Comparison of ENCODE assay signal across 8 cellular contexts in the genomic region with DNA sequence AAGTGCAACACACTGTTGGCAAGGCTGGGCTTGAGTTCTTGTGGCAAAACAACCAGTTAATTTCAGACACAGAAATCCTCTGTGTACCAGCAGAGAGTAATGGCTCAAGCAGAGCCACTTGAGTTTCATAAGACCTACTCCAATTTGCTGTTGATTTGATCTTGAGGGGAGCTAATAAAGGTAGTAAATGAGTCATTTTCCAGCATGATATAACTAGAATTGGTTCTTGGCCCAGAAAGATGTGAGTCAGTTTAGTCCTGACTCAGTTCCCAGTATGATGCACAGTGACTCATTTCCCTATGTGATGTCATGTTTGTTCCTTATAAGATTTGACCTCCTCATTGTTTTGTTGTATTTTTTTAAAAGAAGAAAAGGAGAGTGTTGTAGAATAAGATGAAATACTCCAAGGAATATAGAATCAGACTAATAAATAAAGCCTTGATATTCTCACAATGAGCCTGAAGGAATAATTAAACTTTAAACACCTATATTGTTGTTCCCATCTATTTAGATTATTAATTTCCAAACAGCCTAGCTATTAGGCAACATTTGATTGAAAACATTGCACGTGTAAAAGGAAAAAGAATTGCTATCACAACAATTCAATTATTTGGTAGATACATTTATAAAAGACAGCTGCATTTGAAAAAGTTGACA.
DNase-seq lines count a peak whose midpoint lies in the region; ATAC-seq and TF ChIP-seq lines count a peak whose summit lies in the region.

No MANE protein-coding gene starts in this region.

- POLR2A ChIA-PET in MCF 10A (lab: Yijun Ruan, JAX) = interaction anchor here (0.6 to 2.1 kb wide), 26 partner anchors 9 to 553 kb away, joined by 3 to 21 read pairs (median 3); a partner anchor contains a TSS

- peaks cover 42% of the 10 kb centered on the region for H3K4me1 Mint-ChIP-seq in MCF 10A (ENCODE audit: insufficient read depth, unreplicated experiment)

- H3K9me3 ChIP-seq in mesenchymal stem cell (ENCODE audit: control insufficient read depth, low read length) = no peaks in the 10 kb centered on the region

- intact Hi-C loops in MCF 10A (cut with micrococcal nuclease) = no loop called here

- H2BK15ac ChIP-seq in mesenchymal stem cell (ENCODE audit: low read depth, poor library complexity, severe bottlenecking) = no peak overlapping the region

- no peaks in the 10 kb centered on the region for H3K27me3 Mint-ChIP-seq in MCF 10A (ENCODE audit: insufficient read depth, unreplicated experiment)

- peak overlapping the region; percentile 61 for H3K27ac Mint-ChIP-seq in MCF 10A (ENCODE audit: low read depth, unreplicated experiment)

- CTCF ChIA-PET in MCF 10A (lab: Yijun Ruan, JAX) = interaction anchor here (0.6 to 2.3 kb wide), 8 partner anchors 9 to 608 kb away, joined by 3 to 9 read pairs (median 3); no protein-coding TSS in a partner anchor

- no peak overlapping the region for H2AFZ ChIP-seq in mesenchymal stem cell (ENCODE audit: low read depth, low read length)

- H3K9ac ChIP-seq in mesenchymal stem cell (ENCODE audit: low read length) = no peak overlapping the region

- H2BK120ac ChIP-seq in mesenchymal stem cell (ENCODE audit: low read depth, low read length) = no peak overlapping the region

- H2AK5ac ChIP-seq in mesenchymal stem cell (ENCODE audit: low read length, severe bottlenecking) = no peak overlapping the region

- no peak overlapping the region for H3K14ac ChIP-seq in mesenchymal stem cell (ENCODE audit: low read length in 2 of 2)

- ATAC-seq in HG02884 (IDR thresholded peaks at IDR 0.05; ENCODE audit: unreplicated experiment) = peak; percentile 88

- H3K4me1 ChIP-seq in mesenchymal stem cell (ENCODE audit: control insufficient read depth, insufficient read depth, low read depth, low read length) = peaks cover 5% of the 10 kb centered on the region

- WGBS in mesenchymal stem cell = no CpG with 5 or more reads among the region's 1 CpG

- H4K8ac ChIP-seq in mesenchymal stem cell (ENCODE audit: low read length) = no peak overlapping the region

- no peaks in the 10 kb centered on the region for H3K79me1 ChIP-seq in mesenchymal stem cell (replicated peaks; ENCODE audit: low read length, poor library complexity, severe bottlenecking)

- no peak overlapping the region for H3K18ac ChIP-seq in mesenchymal stem cell (ENCODE audit: low read depth in 1 of 2, low read length in 2 of 2)

- no peak overlapping the region for H4K91ac ChIP-seq in mesenchymal stem cell (ENCODE audit: low read length)

- H3K9me3 Mint-ChIP-seq in MCF 10A (ENCODE audit: unreplicated experiment) = no peaks in the 10 kb centered on the region

- DNase-seq in stimulated activated CD4-positive, alpha-beta T cell treated with anti-CD3 and anti-CD28 coated beads, Interleukin-15, amount 100 ng/mL, for 24 hours = peak; percentile 19
- DNase-seq in stimulated activated CD4-positive, alpha-beta T cell treated with anti-CD3 and anti-CD28 coated beads, Interleukin-2, amount 100 ng/mL, for 24 hours = no peak
- DNase-seq in NCI-H774 (lab: John Stamatoyannopoulos, UW) (peak; percentile 15), MCF 10A (ENCODE audit: unreplicated experiment) (peak; percentile 98), mesenchymal stem cell (peak; percentile 99), NCI-H1694 (lab: John Stamatoyannopoulos, UW) (no peak)
- DNase-seq in effector CD4-positive, alpha-beta T cell = no peak

- no peak overlapping the region for H3K4me2 ChIP-seq in mesenchymal stem cell (ENCODE audit: low read length, poor library complexity, severe bottlenecking)

- H3K23ac ChIP-seq in mesenchymal stem cell (ENCODE audit: low read length in 2 of 2) = no peak overlapping the region

- H2BK5ac ChIP-seq in mesenchymal stem cell (ENCODE audit: low read depth, low read length, poor library complexity, severe bottlenecking) = no peak overlapping the region

- peak overlapping the region; percentile 72 for H3K27ac ChIP-seq in mesenchymal stem cell (ENCODE audit: low read length, poor library complexity, severe bottlenecking)

- H3K36me3 ChIP-seq in mesenchymal stem cell (ENCODE audit: control insufficient read depth in 1 of 2, insufficient read depth in 2 of 2, low read depth in 1 of 2, low read length in 2 of 2) = no peaks in the 10 kb centered on the region

- no peak overlapping the region for H2BK12ac ChIP-seq in mesenchymal stem cell (ENCODE audit: low read length in 2 of 2)

- no peaks in the 10 kb centered on the region for H3K36me3 Mint-ChIP-seq in MCF 10A (ENCODE audit: insufficient read depth, unreplicated experiment)

- no peak overlapping the region for H3K4me3 ChIP-seq in mesenchymal stem cell (ENCODE audit: insufficient read depth in 1 of 2, low read depth in 1 of 2, low read length in 2 of 2)

- H3K27me3 ChIP-seq in mesenchymal stem cell (ENCODE audit: control insufficient read depth in 1 of 2, insufficient read depth in 1 of 2, low read length in 2 of 2) = no peaks in the 10 kb centered on the region

- H3K4ac ChIP-seq in mesenchymal stem cell (ENCODE audit: low read depth in 1 of 2, low read length in 2 of 2) = no peak overlapping the region

- BruUV-seq in MCF 10A (replicated peaks; lab: Mats Ljungman, UMichigan) = TSS peak; percentile 94

- no peak for TF ChIP-seq CTCF in MCF 10A (IDR thresholded peaks at IDR 0.05; ENCODE audit: unreplicated experiment)

- no peak overlapping the region for H3K4me3 Mint-ChIP-seq in MCF 10A (ENCODE audit: unreplicated experiment)

Comparison
In these comparisons a context has a peak if more than half of its experiments do, and no peak if none do; other contexts are left out.
1. DNase-seq: peak in stimulated activated CD4-positive, alpha-beta T cell treated with anti-CD3 and anti-CD28 coated beads, Interleukin-15, amount 100 ng/mL, for 24 hours (single experiment), NCI-H774 (single experiment), MCF 10A (single experiment) and mesenchymal stem cell (single experiment); none in stimulated activated CD4-positive, alpha-beta T cell treated with anti-CD3 and anti-CD28 coated beads, Interleukin-2, amount 100 ng/mL, for 24 hours (0 of 2), effector CD4-positive, alpha-beta T cell (single experiment) and NCI-H1694 (single experiment).